ENCODE assay signal across 9 cellular contexts in genomic region chr18:62324355-62324828, GRCh38. TPM values are rescaled to one million over a fixed set of nuclear protein-coding genes. Genes with fewer than 3 reads are reported as not detected.
A peak's percentile ranks its signal among the peaks of the same experiment; 100 is the strongest.
DNase-seq lines count a peak whose midpoint lies in the region; ATAC-seq and TF ChIP-seq lines count a peak whose summit lies in the region.
"Had no signal": no experiment of that assay in that cellular context is flagged by ENCODE, and none has a peak within 500 bp of the region (broad histone marks: within the 10 kb centered on the region; RNA-seq: fewer than 3 reads in every experiment).

No MANE protein-coding gene starts in this region.

- peak overlapping the region; percentile 81 for H3K4me3 Mint-ChIP-seq in activated T-helper 2 cell treated with anti-CD3 and anti-CD28 coated beads, Interferon-gamma antibody, Interleukin-2, Interleukin-4, amounts not matched to agents 10 μg/mL and 5 μg/mL and 100 μg/mL, durations not matched to agents 14 hours and 24 hours and 36 hours (ENCODE audit: low read depth)
- peak overlapping the region; percentile 79 for H3K4me3 Mint-ChIP-seq in memory B cell

- peak overlapping the region; percentile 54 for H3K27ac Mint-ChIP-seq in activated T-helper 2 cell treated with anti-CD3 and anti-CD28 coated beads, Interferon-gamma antibody, Interleukin-2, Interleukin-4, amounts not matched to agents 10 μg/mL and 5 μg/mL and 100 μg/mL, durations not matched to agents 14 hours and 24 hours and 36 hours
- H3K27ac Mint-ChIP-seq in memory B cell = no peak overlapping the region

- POLR2A ChIA-PET in A673 (lab: Charles Lee; ENCODE audit: low non-redundant PET) = no interaction called here

- 0 out of 2 replicates have a peak overlapping the region, but pooled peaks have one; percentile 54 for H3K9ac ChIP-seq in HUES48 (ENCODE audit: low read depth, low read length)

- intact Hi-C loops in activated T-helper 2 cell treated with anti-CD3 and anti-CD28 coated beads, Interferon-gamma antibody, Interleukin-2, Interleukin-4, amounts not matched to agents 10 μg/mL and 5 μg/mL and 100 μg/mL, durations not matched to agents 14 hours and 24 hours and 36 hours (cut with micrococcal nuclease) = loop anchor here (1.0 to 5.0 kb wide), 3 partner anchors 14 to 42 kb away; no protein-coding TSS in a partner anchor
- intact Hi-C loops in A673 (cut with micrococcal nuclease; ENCODE audit: unreplicated experiment) (no loop called here), vagina (cut with DNase I) (no loop called here), head of caudate nucleus (cut with DNase I) (no loop called here)

- H3K4me1 Mint-ChIP-seq in activated T-helper 2 cell treated with anti-CD3 and anti-CD28 coated beads, Interferon-gamma antibody, Interleukin-2, Interleukin-4, amounts not matched to agents 10 μg/mL and 5 μg/mL and 100 μg/mL, durations not matched to agents 14 hours and 24 hours and 36 hours (ENCODE audit: low read depth) = peaks cover 48% of the 10 kb centered on the region
- peaks cover 19% of the 10 kb centered on the region for H3K4me1 Mint-ChIP-seq in memory B cell

- peaks cover 60% of the 10 kb centered on the region for H3K27me3 ChIP-seq in HUES48 (ENCODE audit: control insufficient read depth, insufficient read depth, low read length)
- H3K27me3 ChIP-seq in A673 (replicated peaks; ENCODE audit: insufficient read depth, low read depth, low read length, poor library complexity) = peaks cover 56% of the 10 kb centered on the region
- H3K27me3 ChIP-seq in vagina = no peaks in the 10 kb centered on the region

- BruUV-seq in A673 (replicated peaks; lab: Mats Ljungman, UMichigan) = no TSS peak

- H3K27ac ChIP-seq in HUES48 (ENCODE audit: low read depth, low read length) (peak overlapping the region; percentile 75), A673 (ENCODE audit: low read depth, low read length, poor library complexity, severe bottlenecking) (no peak overlapping the region), vagina (no peak overlapping the region)

- H3K9me3 Mint-ChIP-seq in activated T-helper 2 cell treated with anti-CD3 and anti-CD28 coated beads, Interferon-gamma antibody, Interleukin-2, Interleukin-4, amounts not matched to agents 10 μg/mL and 5 μg/mL and 100 μg/mL, durations not matched to agents 14 hours and 24 hours and 36 hours = no peaks in the 10 kb centered on the region
- no peaks in the 10 kb centered on the region for H3K9me3 Mint-ChIP-seq in memory B cell

- H3K9me3 ChIP-seq in HUES48 (ENCODE audit: control insufficient read depth, insufficient read depth, low read length) (no peaks in the 10 kb centered on the region), A673 (ENCODE audit: low read depth, low read length, poor library complexity, severe bottlenecking) (no peaks in the 10 kb centered on the region), vagina (no peaks in the 10 kb centered on the region)

- peaks cover 53% of the 10 kb centered on the region for H3K4me1 ChIP-seq in HUES48 (ENCODE audit: control insufficient read depth, insufficient read depth, low read length)
- H3K4me1 ChIP-seq in A673 (ENCODE audit: insufficient read depth, low read length, poor library complexity, severe bottlenecking) = no peaks in the 10 kb centered on the region
- H3K4me1 ChIP-seq in vagina = peaks cover 22% of the 10 kb centered on the region

- peaks cover 14% of the 10 kb centered on the region for H3K36me3 Mint-ChIP-seq in activated T-helper 2 cell treated with anti-CD3 and anti-CD28 coated beads, Interferon-gamma antibody, Interleukin-2, Interleukin-4, amounts not matched to agents 10 μg/mL and 5 μg/mL and 100 μg/mL, durations not matched to agents 14 hours and 24 hours and 36 hours (ENCODE audit: low read depth)
- H3K36me3 Mint-ChIP-seq in memory B cell = peaks cover 4% of the 10 kb centered on the region

- peaks cover 34% of the 10 kb centered on the region for H3K27me3 Mint-ChIP-seq in activated T-helper 2 cell treated with anti-CD3 and anti-CD28 coated beads, Interferon-gamma antibody, Interleukin-2, Interleukin-4, amounts not matched to agents 10 μg/mL and 5 μg/mL and 100 μg/mL, durations not matched to agents 14 hours and 24 hours and 36 hours (ENCODE audit: low read depth)
- peaks cover 31% of the 10 kb centered on the region for H3K27me3 Mint-ChIP-seq in memory B cell

- H3K4me3 ChIP-seq in HUES48 (ENCODE audit: low read depth, low read length) (peak overlapping the region; percentile 61), A673 (ENCODE audit: low read depth, low read length, poor library complexity, severe bottlenecking) (no peak overlapping the region), vagina (peak overlapping the region in 1 of 2 donors; percentile 51)

- TF ChIP-seq POLR2A in vagina (IDR thresholded peaks at IDR 0.05) = no peak

- H3K36me3 ChIP-seq in HUES48 (ENCODE audit: control insufficient read depth, insufficient read depth, low read length) (no peaks in the 10 kb centered on the region), A673 (ENCODE audit: insufficient read depth, low read length, poor library complexity, severe bottlenecking) (no peaks in the 10 kb centered on the region), vagina (no peaks in the 10 kb centered on the region)

- no peak for ATAC-seq in memory B cell (ENCODE audit: low read depth)
- no peak for ATAC-seq in GM21447 (IDR thresholded peaks at IDR 0.05; ENCODE audit: unreplicated experiment)

- TF ChIP-seq CTCF in A673 (conservative IDR thresholded peaks at IDR 0.05; ENCODE audit: low read depth, low read length) = no peak
- TF ChIP-seq CTCF in vagina (IDR thresholded peaks at IDR 0.05) = no peak

- CTCF ChIA-PET in A673 (lab: Charles Lee) = interaction anchor here (0.6 kb wide), 1 partner anchor 9 kb away, joined by 10 read pairs; no protein-coding TSS in a partner anchor

- peak; percentile 21 to 64 for DNase-seq in AML-193 (lab: John Stamatoyannopoulos, UW)
- DNase-seq in activated T-helper 2 cell treated with anti-CD3 and anti-CD28 coated beads, Interferon-gamma antibody, Interleukin-2, Interleukin-4, amounts not matched to agents 10 μg/mL and 5 μg/mL and 100 μg/mL, durations not matched to agents 14 hours and 24 hours and 36 hours (ENCODE audit: low spot score) = no peak
- DNase-seq in memory B cell (ENCODE audit: low spot score in 2 of 2) = no peak
- DNase-seq in A673 (ENCODE audit: low spot score) = no peak
- no peak for DNase-seq in vagina (ENCODE audit: extremely low spot score in 2 of 2)
- no peak for DNase-seq in head of caudate nucleus
- DNase-seq: DMS 273 treated with DMSO at 0.1 percent for 48 hours had no signal

RNA-seq across cellular contexts. Expression of gene TNFRSF11A, which starts 0.7 kb away (rescaled TPM):
- 38.2 and 43.0 TPM in 2 replicates for total RNA-seq in activated T-helper 2 cell treated with anti-CD3 and anti-CD28 coated beads, Interferon-gamma antibody, Interleukin-2, Interleukin-4, amounts not matched to agents 10 μg/mL and 5 μg/mL and 100 μg/mL, durations not matched to agents 14 hours and 24 hours and 36 hours
- total RNA-seq in A673 (2021) (0.37 TPM in 2 replicates), vagina (3.9 TPM)

Comparison
In these comparisons a context has a peak if more than half of its experiments do, and no peak if none do; other contexts are left out.
1. DNase-seq: peak in AML-193 (2 of 2); none in activated T-helper 2 cell treated with anti-CD3 and anti-CD28 coated beads, Interferon-gamma antibody, Interleukin-2, Interleukin-4, amounts not matched to agents 10 μg/mL and 5 μg/mL and 100 μg/mL, durations not matched to agents 14 hours and 24 hours and 36 hours (single experiment), memory B cell (0 of 2), A673 (single experiment), vagina (0 of 2) and head of caudate nucleus (0 of 42).